Comparison of ENCODE assay signal across 8 cellular contexts in the genomic region with DNA sequence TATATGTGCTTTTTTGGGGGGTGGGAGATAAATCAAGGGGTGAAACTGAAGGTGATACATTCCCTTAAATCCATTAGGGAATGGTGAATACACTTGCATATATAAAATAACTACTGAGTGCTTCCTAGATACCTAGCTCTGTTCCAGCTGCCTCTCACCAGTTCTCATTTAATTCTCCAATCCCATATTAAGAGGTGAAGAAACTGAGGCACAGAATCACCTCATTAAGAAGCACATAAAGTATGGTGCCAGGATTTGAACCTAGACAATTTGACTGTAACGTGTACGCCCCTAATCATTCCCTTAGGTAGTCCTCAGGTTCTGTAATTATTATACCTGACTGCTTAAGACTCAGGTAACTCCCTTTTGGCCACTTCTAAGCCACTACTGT. TPM values are rescaled to one million over a fixed set of nuclear protein-coding genes. Genes with fewer than 3 reads are reported as not detected.
DNase-seq lines count a peak whose midpoint lies in the region; ATAC-seq, FAIRE-seq and TF ChIP-seq lines count a peak whose summit lies in the region.

No MANE protein-coding gene starts in this region.

- peak overlapping the region; percentile 89 for H3K4me2 ChIP-seq in HCT116 (ENCODE audit: low read length)

- H3K36me3 Mint-ChIP-seq in activated B cell treated with CpG ODN at 0.5 μM for 24 hours (ENCODE audit: low read depth), result peaks cover 15% of the 10 kb centered on the region

- no peaks in the 10 kb centered on the region for H3K9me2 ChIP-seq in HCT116 (ENCODE audit: insufficient read depth)

- H3K36me3 ChIP-seq in HCT116 (ENCODE audit: control insufficient read depth in 1 of 2, insufficient read depth in 2 of 2, low read length in 2 of 2), result peaks cover 0 to 10% of the 10 kb centered on the region in 2 experiments; a peak in 1 of 4 replicates
- H3K36me3 ChIP-seq in small intestine (ENCODE audit: control insufficient read depth in 2 of 2, insufficient read depth in 2 of 2, low read length in 2 of 2), result no peaks in the 10 kb centered on the region

- TF ChIP-seq POLR2A in HCT116 (IDR thresholded peaks at IDR 0.05; ENCODE audit: borderline replicate concordance, extremely low read depth, insufficient read depth, insufficient read length), result no peak

- CTCF ChIA-PET in HCT116 (lab: Charles Lee) (interaction anchor here (0.6 to 4.5 kb wide), 10 partner anchors 19 to 639 kb away, joined by 3 to 37 read pairs (median 4); no protein-coding TSS in a partner anchor), activated B cell treated with CpG ODN at 0.5 μM for 24 hours (lab: Charles Lee) (interaction anchor here (1.1 to 2.4 kb wide), 5 partner anchors 39 to 232 kb away, joined by 3 to 11 read pairs (median 3); no protein-coding TSS in a partner anchor)

- 32% methylated on average over 2 of the region's 2 CpGs for WGBS in right cardiac atrium
- 16 to 43% (median 27%) methylated on average over 2 of the region's 2 CpGs for WGBS in small intestine, 3 donors

- H3K9ac ChIP-seq in HCT116 (ENCODE audit: low read length), result peak overlapping the region; percentile 89

- POLR2A ChIA-PET in HCT116 (lab: Charles Lee) (interaction anchor here (0.6 to 2.7 kb wide), 11 partner anchors 10 to 1281 kb away, joined by 3 to 18 read pairs (median 5); partner anchors contain the start of gene CFAP58), activated B cell treated with CpG ODN at 0.5 μM for 24 hours (lab: Charles Lee) (interaction anchor here (0.6 to 3.3 kb wide), 21 partner anchors 8 to 536 kb away, joined by 3 to 28 read pairs (median 9); partner anchors contain the start of genes GSTO1, GSTO2, ITPRIP and SLK)

- no peak overlapping the region for H2AFZ ChIP-seq in HCT116 (ENCODE audit: low read depth, low read length, poor library complexity, severe bottlenecking)

- DNase-seq in HCT116 (ENCODE audit: low read depth, low spot score) (no peak), activated B cell treated with CpG ODN at 0.5 μM for 24 hours (no peak), right cardiac atrium (no peak), small intestine (no peak), nucleus accumbens (lab: John Stamatoyannopoulos, UW) (no peak), A172 (ENCODE audit: low spot score) (no peak), foreskin melanocyte (no peak)

- H3K4me1 ChIP-seq in HCT116 (ENCODE audit: control insufficient read depth in 1 of 2, insufficient read depth in 2 of 2, low read length in 2 of 2) (peaks cover 51 to 75% of the 10 kb centered on the region in 2 experiments), right cardiac atrium (ENCODE audit: control insufficient read depth, insufficient read depth, low read length) (no peaks in the 10 kb centered on the region), small intestine (ENCODE audit: control insufficient read depth in 2 of 2, insufficient read depth in 1 of 2, low read depth in 1 of 2, low read length in 1 of 2) (peaks cover 0 to 3% of the 10 kb centered on the region in 2 donors)

- no peaks in the 10 kb centered on the region for H3K9me3 Mint-ChIP-seq in activated B cell treated with CpG ODN at 0.5 μM for 24 hours

- BruUV-seq in HCT116 (replicated peaks; lab: Mats Ljungman, UMichigan), result no TSS peak

- no peak for ATAC-seq in HCT116
- no peak for ATAC-seq in activated B cell treated with CpG ODN at 0.5 μM for 24 hours (ENCODE audit: low read depth)
- ATAC-seq in right cardiac atrium, result no peak
- no peak for ATAC-seq in HG03460 (IDR thresholded peaks at IDR 0.05; ENCODE audit: unreplicated experiment)

- peak overlapping the region; percentile 99 for H3K27ac Mint-ChIP-seq in activated B cell treated with CpG ODN at 0.5 μM for 24 hours

- H3K9me3 ChIP-seq in HCT116 (ENCODE audit: control insufficient read depth in 1 of 2, insufficient read depth in 1 of 2, low read depth in 1 of 2, low read length in 2 of 2), result no peaks in the 10 kb centered on the region
- H3K9me3 ChIP-seq in right cardiac atrium (ENCODE audit: control insufficient read depth, low read length), result no peaks in the 10 kb centered on the region
- no peaks in the 10 kb centered on the region for H3K9me3 ChIP-seq in small intestine (ENCODE audit: control insufficient read depth, low read depth)

- H3K27me3 Mint-ChIP-seq in activated B cell treated with CpG ODN at 0.5 μM for 24 hours, result no peaks in the 10 kb centered on the region

- H3K4me3 ChIP-seq in HCT116 (replicated peaks in 1 of 2; ENCODE audit: low read depth in 1 of 2, low read length in 2 of 2) (peak overlapping the region in 1 of 2 experiments; percentile 64; a peak in 2 of 4 replicates), right cardiac atrium (ENCODE audit: low read length) (peak overlapping the region; percentile 61), small intestine (ENCODE audit: low read depth in 1 of 2, low read length in 2 of 2) (peak overlapping the region; percentile 7 to 59)

- TF ChIP-seq RAD21 in HCT116 (IDR thresholded peaks at IDR 0.05; ENCODE audit: low read depth), result no peak

- H3K27ac ChIP-seq in HCT116 (ENCODE audit: low read depth, low read length), result peak overlapping the region; percentile 96
- peak overlapping the region; percentile 14 for H3K27ac ChIP-seq in right cardiac atrium (ENCODE audit: low read length)
- H3K27ac ChIP-seq in small intestine (ENCODE audit: low read depth in 1 of 2, low read length in 1 of 2), result peak overlapping the region; percentile 99 to 100

- peak overlapping the region; percentile 92 for H3K4me3 Mint-ChIP-seq in activated B cell treated with CpG ODN at 0.5 μM for 24 hours

- intact Hi-C loops in HCT116 (cut with micrococcal nuclease), result loop anchor here (5.0 kb wide), 3 partner anchors 147 to 408 kb away; partner anchors contain the start of genes CFAP58 and GSTO2
- intact Hi-C loops in activated B cell treated with CpG ODN at 0.5 μM for 24 hours (cut with micrococcal nuclease), result loop anchor here (2.0 to 5.0 kb wide), 3 partner anchors 93 to 928 kb away; partner anchors contain the start of gene NT5C2
- intact Hi-C loops in right cardiac atrium (cut with DNase I), result loop anchor here in 2 of 4 donors (5.0 to 10.0 kb wide), 2 partner anchors 233 to 236 kb away; no protein-coding TSS in a partner anchor

- no peaks in the 10 kb centered on the region for H4K20me1 ChIP-seq in HCT116 (ENCODE audit: insufficient read depth)

- RAD21 ChIA-PET in HCT116 (lab: Charles Lee; ENCODE audit: low non-redundant PET in 1 of 2, low total read pairs in 2 of 2, uncharacterized antibody in 2 of 2, unreplicated experiment in 2 of 2), result no interaction called here

- no peaks in the 10 kb centered on the region for H3K27me3 ChIP-seq in HCT116 (ENCODE audit: insufficient read depth, low read length)
- no peaks in the 10 kb centered on the region for H3K27me3 ChIP-seq in right cardiac atrium (ENCODE audit: control insufficient read depth, insufficient read depth)
- no peaks in the 10 kb centered on the region for H3K27me3 ChIP-seq in small intestine (ENCODE audit: control insufficient read depth in 2 of 2, insufficient read depth in 2 of 2, low read length in 2 of 2)

- H3K4me1 Mint-ChIP-seq in activated B cell treated with CpG ODN at 0.5 μM for 24 hours, result peaks cover 25% of the 10 kb centered on the region

- FAIRE-seq in small intestine (lab: Jason Lieb, UNC), result no peak

- no peak for TF ChIP-seq CTCF in HCT116 (IDR thresholded peaks at IDR 0.05 in 2 of 3, conservative IDR thresholded peaks at IDR 0.05 in 1 of 3; ENCODE audit: borderline replicate concordance in 1 of 3, insufficient read depth in 1 of 3, low read depth in 2 of 3, low read length in 2 of 3)
- TF ChIP-seq CTCF in activated B cell treated with CpG ODN at 0.5 μM for 24 hours (IDR thresholded peaks at IDR 0.05), result no peak

- H3K79me2 ChIP-seq in HCT116 (ENCODE audit: insufficient read depth, low read length), result peaks cover 23% of the 10 kb centered on the region

TF ChIP-seq in HCT116, 20 proteins besides CTCF, POLR2A, EP300 and RAD21 (continues in another document):
- TF ChIP-seq ZNF274 (IDR thresholded peaks at IDR 0.05; ENCODE audit: low read depth, low read length) (no peak), EGR1 (IDR thresholded peaks at IDR 0.05; ENCODE audit: low read depth) (no peak), ELF1 (IDR thresholded peaks at IDR 0.05; ENCODE audit: borderline replicate concordance, low read depth) (no peak), SIN3A (IDR thresholded peaks at IDR 0.05; ENCODE audit: low read depth) (no peak), CEBPB (IDR thresholded peaks at IDR 0.05; ENCODE audit: low read depth) (no peak), EZH2 (IDR thresholded peaks at IDR 0.05) (no peak)

RNA-seq across cellular contexts. Expression of gene SFR1, which starts 1.5 kb away (rescaled TPM):
- total RNA-seq in HCT116 (2021; ENCODE audit: unreplicated experiment) (38.5 TPM), activated B cell treated with CpG ODN at 0.5 μM for 24 hours (12.3 TPM in 2 replicates), right cardiac atrium (1 to 10 TPM; 7.0 to 8.4 (median 7.3) TPM)
- polyA plus RNA-seq in HCT116 (2012), result 7.0 and 14.5 TPM in 2 replicates
- polyA plus RNA-seq in right cardiac atrium (7.1 TPM), small intestine (1 to 10 TPM; 3.1 to 7.8 (median 7.0) TPM)
- total RNA-seq in A172 (2014; rRNA removed; shearing (Covaris generic)), result 16.8 and 18.6 TPM in 2 replicates

RNA-seq across cellular contexts. Expression of gene COL17A1, which starts 34.8 kb away (rescaled TPM):
- total RNA-seq in HCT116 (2021; ENCODE audit: unreplicated experiment) (3.5 TPM), activated B cell treated with CpG ODN at 0.5 μM for 24 hours (not detected in 2 replicates), right cardiac atrium (under 1 TPM in 3 of 4 donors, not detected in 1; 0.12 to 0.43 (median 0.14) TPM)
- polyA plus RNA-seq in HCT116 (2012), result 4.1 and 5.1 TPM in 2 replicates
- polyA plus RNA-seq in right cardiac atrium (0.07 TPM), small intestine (10 to 100 TPM; 13.9 to 78.1 (median 57.0) TPM)
- total RNA-seq in A172 (2014; rRNA removed; shearing (Covaris generic)), result 0.79 and 2.4 TPM in 2 replicates

Comparison
In these comparisons a context has a peak if more than half of its experiments do, and no peak if none do; other contexts are left out.
1. H3K27ac ChIP-seq: peak in every context shown above with its lines; median percentile 100 in small intestine; 96 in HCT116; 14 in right cardiac atrium.